In the genomic region with DNA sequence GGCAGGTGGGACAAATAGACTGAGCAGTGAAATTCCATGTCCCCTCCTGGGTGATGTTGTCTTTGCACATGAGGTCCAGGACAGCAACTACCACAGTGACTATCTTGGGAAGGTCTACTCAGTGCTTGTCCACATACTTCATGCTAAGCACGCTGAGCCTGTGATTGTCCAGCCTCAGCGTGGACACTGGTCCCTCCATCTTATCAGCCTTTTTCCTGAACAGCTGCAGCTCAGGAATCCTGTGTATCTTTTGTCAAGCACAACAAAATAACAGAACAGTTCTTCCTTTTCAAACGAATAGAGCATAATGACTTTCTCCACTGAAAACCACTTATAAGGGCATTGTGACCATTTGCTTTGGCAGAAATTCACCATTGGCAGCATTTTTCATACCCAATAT, we compare ENCODE assay signal across 21 cellular contexts.
A peak's percentile ranks its signal among the peaks of the same experiment; 100 is the strongest.
DNase-seq lines count a peak whose midpoint lies in the region; ATAC-seq and TF ChIP-seq lines count a peak whose summit lies in the region.
"Had no signal": no experiment of that assay in that cellular context is flagged by ENCODE, and none has a peak within 500 bp of the region (broad histone marks: within the 10 kb centered on the region; RNA-seq: fewer than 3 reads in every experiment).

No MANE protein-coding gene starts in this region.

- no peak overlapping the region for H3K4me3 ChIP-seq in DND-41 (ENCODE audit: low read depth in 1 of 2, low read length in 2 of 2)
- H3K4me3 ChIP-seq: breast epithelium, left lung, mucosa of descending colon, thoracic aorta had no signal

- H3K27ac ChIP-seq in DND-41 (ENCODE audit: low read length): no peak overlapping the region
- H3K27ac ChIP-seq: thoracic aorta had no signal

- no peaks in the 10 kb centered on the region for H3K9me3 ChIP-seq in DND-41 (ENCODE audit: insufficient read depth, low read length, severe bottlenecking)
- H3K9me3 ChIP-seq: breast epithelium, left lung, mucosa of descending colon, thoracic aorta had no signal

- no peak for DNase-seq in activated CD4-positive, alpha-beta memory T cell treated with anti-CD3 and anti-CD28 coated beads for 36 hours
- DNase-seq in activated CD4-positive, alpha-beta memory T cell treated with anti-CD3 and anti-CD28 coated beads, Interleukin-2, amount 10 ng/mL, durations not matched to agents 7 days and 5 days: no peak
- no peak for DNase-seq in DND-41
- DNase-seq in effector memory CD8-positive, alpha-beta T cell: no peak
- peak; percentile 60 for DNase-seq in pons (ENCODE audit: low spot score)
- no peak for DNase-seq in NCI-H1930 (lab: John Stamatoyannopoulos, UW)
- DNase-seq: activated CD4-positive, alpha-beta T cell treated with anti-CD3 and anti-CD28 coated beads, Interleukin-2, amount 10 ng/mL, durations not matched to agents 7 days and 5 days; activated T-cell treated with anti-CD3 and anti-CD28 coated beads, Interleukin-2, amount 50 U/mL, for 1 hour; C1 segment of cervical spinal cord; cortex of kidney; DMS 273 treated with DMSO at 0.1 percent for 48 hours; GDM1; HFFc6; left lung; mucosa of descending colon; NCI-H526 treated with DMSO at 0.1 percent for 48 hours; nucleus accumbens had no signal

- peaks cover 51% of the 10 kb centered on the region for H3K79me2 ChIP-seq in DND-41 (ENCODE audit: insufficient read depth, low read length)

- H3K4me2 ChIP-seq in DND-41 (ENCODE audit: insufficient read depth, low read length): no peak overlapping the region

- H3K27ac Mint-ChIP-seq in activated CD4-positive, alpha-beta memory T cell treated with anti-CD3 and anti-CD28 coated beads for 36 hours: peak overlapping the region; percentile 70
- no peak overlapping the region for H3K27ac Mint-ChIP-seq in activated CD4-positive, alpha-beta memory T cell treated with anti-CD3 and anti-CD28 coated beads, Interleukin-2, amount 10 ng/mL, durations not matched to agents 7 days and 5 days
- H3K27ac Mint-ChIP-seq in effector memory CD8-positive, alpha-beta T cell: peak overlapping the region; percentile 66 to 99
- H3K27ac Mint-ChIP-seq: activated CD4-positive, alpha-beta T cell treated with anti-CD3 and anti-CD28 coated beads, Interleukin-2, amount 10 ng/mL, durations not matched to agents 7 days and 5 days; HFFc6 had no signal

- CTCF ChIA-PET in activated CD4-positive, alpha-beta memory T cell treated with anti-CD3 and anti-CD28 coated beads for 36 hours (lab: Charles Lee): interaction anchor here (0.6 to 1.6 kb wide), 2 partner anchors 19 to 93 kb away, joined by 3 to 4 read pairs; no protein-coding TSS in a partner anchor
- CTCF ChIA-PET in activated CD4-positive, alpha-beta memory T cell treated with anti-CD3 and anti-CD28 coated beads, Interleukin-2, amount 10 ng/mL, durations not matched to agents 7 days and 5 days (lab: Charles Lee): interaction anchor here (1.6 kb wide), 1 partner anchor 73 kb away, joined by 3 read pairs; no protein-coding TSS in a partner anchor

- H3K36me3 Mint-ChIP-seq in activated CD4-positive, alpha-beta memory T cell treated with anti-CD3 and anti-CD28 coated beads for 36 hours: peaks cover 42% of the 10 kb centered on the region
- peaks cover 44% of the 10 kb centered on the region for H3K36me3 Mint-ChIP-seq in activated CD4-positive, alpha-beta memory T cell treated with anti-CD3 and anti-CD28 coated beads, Interleukin-2, amount 10 ng/mL, durations not matched to agents 7 days and 5 days (ENCODE audit: low read depth)
- H3K36me3 Mint-ChIP-seq in effector memory CD8-positive, alpha-beta T cell (ENCODE audit: insufficient read depth): peaks cover 18% of the 10 kb centered on the region

- no peaks in the 10 kb centered on the region for H3K27me3 Mint-ChIP-seq in activated CD4-positive, alpha-beta memory T cell treated with anti-CD3 and anti-CD28 coated beads for 36 hours
- no peaks in the 10 kb centered on the region for H3K27me3 Mint-ChIP-seq in activated CD4-positive, alpha-beta memory T cell treated with anti-CD3 and anti-CD28 coated beads, Interleukin-2, amount 10 ng/mL, durations not matched to agents 7 days and 5 days
- H3K27me3 Mint-ChIP-seq in effector memory CD8-positive, alpha-beta T cell: no peaks in the 10 kb centered on the region
- H3K27me3 Mint-ChIP-seq: activated CD4-positive, alpha-beta T cell treated with anti-CD3 and anti-CD28 coated beads, Interleukin-2, amount 10 ng/mL, durations not matched to agents 7 days and 5 days had no signal

- no peak overlapping the region for H2AFZ ChIP-seq in DND-41 (ENCODE audit: low read depth, low read length)

- ATAC-seq in DND-41 (ENCODE audit: insufficient read depth, low read depth): 0 out of 3 replicates have a peak, but pooled peaks have one; percentile 7
- ATAC-seq in effector memory CD8-positive, alpha-beta T cell (replicated peaks): no peak
- no peak for ATAC-seq in HG02970 (IDR thresholded peaks at IDR 0.05; ENCODE audit: low FRiP score, unreplicated experiment)
- ATAC-seq in HG03469 (IDR thresholded peaks at IDR 0.05; ENCODE audit: unreplicated experiment): no peak
- ATAC-seq: left lung, mucosa of descending colon had no signal

- H3K9ac ChIP-seq in DND-41 (ENCODE audit: low read depth, low read length): no peak overlapping the region

- H3K27me3 ChIP-seq in DND-41 (ENCODE audit: insufficient read depth, low read length, poor library complexity): no peaks in the 10 kb centered on the region
- H3K27me3 ChIP-seq: breast epithelium, left lung had no signal

- peaks cover 35% of the 10 kb centered on the region for H4K20me1 ChIP-seq in DND-41 (ENCODE audit: insufficient read depth, low read length)

- peaks cover 84% of the 10 kb centered on the region for H3K4me1 Mint-ChIP-seq in activated CD4-positive, alpha-beta memory T cell treated with anti-CD3 and anti-CD28 coated beads for 36 hours (ENCODE audit: low read depth)
- H3K4me1 Mint-ChIP-seq in activated CD4-positive, alpha-beta memory T cell treated with anti-CD3 and anti-CD28 coated beads, Interleukin-2, amount 10 ng/mL, durations not matched to agents 7 days and 5 days: peaks cover 78% of the 10 kb centered on the region
- peaks cover 68 to 84% of the 10 kb centered on the region in 2 donors for H3K4me1 Mint-ChIP-seq in effector memory CD8-positive, alpha-beta T cell (ENCODE audit: low read depth in 2 of 2)

- H3K4me3 Mint-ChIP-seq in activated CD4-positive, alpha-beta memory T cell treated with anti-CD3 and anti-CD28 coated beads for 36 hours: no peak overlapping the region
- H3K4me3 Mint-ChIP-seq in activated CD4-positive, alpha-beta memory T cell treated with anti-CD3 and anti-CD28 coated beads, Interleukin-2, amount 10 ng/mL, durations not matched to agents 7 days and 5 days: no peak overlapping the region
- H3K4me3 Mint-ChIP-seq in effector memory CD8-positive, alpha-beta T cell: peak overlapping the region in 1 of 2 donors; percentile 18
- H3K4me3 Mint-ChIP-seq: activated CD4-positive, alpha-beta T cell treated with anti-CD3 and anti-CD28 coated beads, Interleukin-2, amount 10 ng/mL, durations not matched to agents 7 days and 5 days; HFFc6 had no signal

- POLR2A ChIA-PET in activated CD4-positive, alpha-beta memory T cell treated with anti-CD3 and anti-CD28 coated beads for 36 hours (lab: Charles Lee): interaction anchor here (1.1 to 1.8 kb wide), 3 partner anchors 13 to 57 kb away, joined by 3 to 4 read pairs (median 3); no protein-coding TSS in a partner anchor
- POLR2A ChIA-PET in activated CD4-positive, alpha-beta memory T cell treated with anti-CD3 and anti-CD28 coated beads, Interleukin-2, amount 10 ng/mL, durations not matched to agents 7 days and 5 days (lab: Charles Lee): interaction anchor here (1.0 to 9.6 kb wide), 6 partner anchors 12 to 210 kb away, joined by 3 to 92 read pairs (median 4); no protein-coding TSS in a partner anchor

- no peak for TF ChIP-seq CTCF in DND-41 (IDR thresholded peaks at IDR 0.05; ENCODE audit: borderline replicate concordance, extremely low read depth, low read length, poor library complexity, severe bottlenecking)

- H3K36me3 ChIP-seq in DND-41 (ENCODE audit: insufficient read depth, low read length): peaks cover 24% of the 10 kb centered on the region; the same call in 1 of the 2 replicates
- H3K36me3 ChIP-seq: breast epithelium, left lung, thoracic aorta had no signal

- intact Hi-C loops in activated CD4-positive, alpha-beta memory T cell treated with anti-CD3 and anti-CD28 coated beads for 36 hours (cut with micrococcal nuclease): no loop called here

- H3K4me1 ChIP-seq in DND-41 (ENCODE audit: insufficient read depth, low read length): no peaks in the 10 kb centered on the region
- H3K4me1 ChIP-seq: breast epithelium had no signal

- H3K9me3 Mint-ChIP-seq in activated CD4-positive, alpha-beta memory T cell treated with anti-CD3 and anti-CD28 coated beads for 36 hours: peaks cover 7% of the 10 kb centered on the region
- no peaks in the 10 kb centered on the region for H3K9me3 Mint-ChIP-seq in activated CD4-positive, alpha-beta memory T cell treated with anti-CD3 and anti-CD28 coated beads, Interleukin-2, amount 10 ng/mL, durations not matched to agents 7 days and 5 days
- H3K9me3 Mint-ChIP-seq in effector memory CD8-positive, alpha-beta T cell: no peaks in the 10 kb centered on the region
- H3K9me3 Mint-ChIP-seq: HFFc6 had no signal
